In genomic region chr17:79659376-79659775, GRCh38 we compare ENCODE assay signal across 29 cellular contexts. TPM values are rescaled to one million over a fixed set of nuclear protein-coding genes. Genes with fewer than 3 reads are reported as not detected.
DNase-seq lines count a peak whose midpoint lies in the region; ATAC-seq, FAIRE-seq and TF ChIP-seq lines count a peak whose summit lies in the region.
"Had no signal": no experiment of that assay in that cellular context is flagged by ENCODE, and none has a peak within 500 bp of the region (broad histone marks: within the 10 kb centered on the region; RNA-seq: fewer than 3 reads in every experiment).

No MANE protein-coding gene starts in this region.

- H3K4me3 Mint-ChIP-seq in H9 (no peak overlapping the region), progenitor cell of endocrine pancreas (ENCODE audit: low read depth) (no peak overlapping the region)
- no peak overlapping the region for H3K4me3 Mint-ChIP-seq in activated T-helper 2 cell treated with anti-CD3 and anti-CD28 coated beads, Interferon-gamma antibody, Interleukin-2, Interleukin-4, amounts not matched to agents 10 μg/mL and 5 μg/mL and 100 μg/mL, durations not matched to agents 14 hours and 24 hours and 36 hours (ENCODE audit: low read depth)
- H3K4me3 Mint-ChIP-seq: activated CD8-positive, alpha-beta T cell treated with anti-CD3 and anti-CD28 coated beads, Interleukin-2, amount 10 ng/mL, durations not matched to agents 7 days and 5 days; activated naive CD8-positive, alpha-beta T cell treated with anti-CD3 and anti-CD28 coated beads for 36 hours had no signal

- no peaks in the 10 kb centered on the region for H3K79me1 ChIP-seq in H9 (ENCODE audit: insufficient read depth, low read depth, low read length, poor library complexity, severe bottlenecking)

- TF ChIP-seq POLR2A in A549 (IDR thresholded peaks at IDR 0.05; ENCODE audit: low read length): no peak

- H3K27ac Mint-ChIP-seq in H9 (no peak overlapping the region), progenitor cell of endocrine pancreas (no peak overlapping the region)
- no peak overlapping the region for H3K27ac Mint-ChIP-seq in activated T-helper 2 cell treated with anti-CD3 and anti-CD28 coated beads, Interferon-gamma antibody, Interleukin-2, Interleukin-4, amounts not matched to agents 10 μg/mL and 5 μg/mL and 100 μg/mL, durations not matched to agents 14 hours and 24 hours and 36 hours
- H3K27ac Mint-ChIP-seq: activated CD8-positive, alpha-beta T cell treated with anti-CD3 and anti-CD28 coated beads, Interleukin-2, amount 10 ng/mL, durations not matched to agents 7 days and 5 days; activated naive CD8-positive, alpha-beta T cell treated with anti-CD3 and anti-CD28 coated beads for 36 hours had no signal

- no peak overlapping the region for H3T11ph ChIP-seq in H9 (ENCODE audit: low read length)

- no peak overlapping the region for H2AK5ac ChIP-seq in H9 (ENCODE audit: insufficient read length, low read length)

- ATAC-seq in A549 (no peak), GM18870 (IDR thresholded peaks at IDR 0.05; ENCODE audit: unreplicated experiment) (no peak), HG03039 (IDR thresholded peaks at IDR 0.05; ENCODE audit: unreplicated experiment) (no peak)
- ATAC-seq: activated CD8-positive, alpha-beta T cell treated with anti-CD3 and anti-CD28 coated beads, Interleukin-2, amount 10 ng/mL, durations not matched to agents 7 days and 5 days; stimulated activated naive CD8-positive, alpha-beta T cell treated with anti-CD3 and anti-CD28 coated beads, Interleukin-15, Interleukin-2, amounts not matched to agents 100 U/mL and 50 U/mL, for 24 hours had no signal

- H3K27ac ChIP-seq in A549 (no peak overlapping the region), H9 (ENCODE audit: insufficient read length, low read depth, low read length) (no peak overlapping the region)
- H3K27ac ChIP-seq: BLaER1 treated with 17β-estradiol and CSF1 and Interleukin-3, amounts not matched to agents 10 nM and 100 nM; breast epithelium; epithelial cell of prostate; ovary; spleen; testis; vagina had no signal

- no peak overlapping the region for H4K8ac ChIP-seq in H9 (replicated peaks; ENCODE audit: insufficient read length, low read depth, low read length)

- H3K4ac ChIP-seq in H9 (ENCODE audit: low read depth, low read length): no peak overlapping the region

- H3K9me3 ChIP-seq in A549 (peaks cover 13% of the 10 kb centered on the region), H9 (ENCODE audit: control insufficient read depth, low read depth, low read length) (no peaks in the 10 kb centered on the region)
- H3K9me3 ChIP-seq: ovary, testis, vagina had no signal

- H2BK12ac ChIP-seq in H9 (ENCODE audit: insufficient read length, low read depth, low read length): no peak overlapping the region

- H3K4me2 ChIP-seq in A549: peak overlapping the region; percentile 20; the same call in 1 of the 3 replicates
- no peak overlapping the region for H3K4me2 ChIP-seq in H9 (ENCODE audit: insufficient read depth, insufficient read length, low read length)
- H3K4me2 ChIP-seq: BLaER1 treated with 17β-estradiol and CSF1 and Interleukin-3, amounts not matched to agents 10 nM and 100 nM had no signal

- no peak overlapping the region for H3K4me3 ChIP-seq in A549
- H3K4me3 ChIP-seq: BLaER1 treated with 17β-estradiol and CSF1 and Interleukin-3, amounts not matched to agents 10 nM and 100 nM; breast epithelium; ovary; spleen; testis; vagina had no signal

- TF ChIP-seq CTCF in A549 (IDR thresholded peaks at IDR 0.05) (no peak), H9 (conservative IDR thresholded peaks at IDR 0.05) (no peak), progenitor cell of endocrine pancreas (IDR thresholded peaks at IDR 0.05; ENCODE audit: unreplicated experiment) (no peak)

- no peaks in the 10 kb centered on the region for H3K79me2 ChIP-seq in H9 (ENCODE audit: insufficient read depth, low read length)

- POLR2A ChIA-PET in A549 (lab: Yijun Ruan, JAX): no interaction called here

- CTCF ChIA-PET in A549 (lab: Yijun Ruan, JAX): interaction anchor here (0.6 to 3.9 kb wide), 15 partner anchors 8 to 481 kb away, joined by 3 to 21 read pairs (median 4); no protein-coding TSS in a partner anchor

- no peak overlapping the region for H2BK20ac ChIP-seq in H9 (ENCODE audit: low read depth, low read length, poor library complexity, severe bottlenecking)

- 57% methylated on average over 3 of the region's 3 CpGs for WGBS in A549 (ENCODE audit: missing lambda C conversion rate)
- no CpG with 5 or more reads among the region's 3 CpGs for WGBS in H9 (ENCODE audit: extremely low coverage, insufficient read length, low lambda C conversion rate)

- H4K20me1 ChIP-seq in H9 (ENCODE audit: control insufficient read depth, insufficient read depth, insufficient read length): no peaks in the 10 kb centered on the region
- H4K20me1 ChIP-seq: BLaER1 treated with 17β-estradiol and CSF1 and Interleukin-3, amounts not matched to agents 10 nM and 100 nM had no signal

- H3K18ac ChIP-seq in H9 (ENCODE audit: insufficient read length, low read depth, low read length): no peak overlapping the region

- no peak overlapping the region for H4K91ac ChIP-seq in H9 (ENCODE audit: insufficient read length, low read depth, low read length)

- intact Hi-C loops in activated T-helper 2 cell treated with anti-CD3 and anti-CD28 coated beads, Interferon-gamma antibody, Interleukin-2, Interleukin-4, amounts not matched to agents 10 μg/mL and 5 μg/mL and 100 μg/mL, durations not matched to agents 14 hours and 24 hours and 36 hours (cut with micrococcal nuclease): no loop called here

- no peak for TF ChIP-seq RAD21 in A549 (conservative IDR thresholded peaks at IDR 0.05 in 1 of 2, IDR thresholded peaks at IDR 0.05 in 1 of 2)

- no peak for FAIRE-seq in A549 (lab: Jason Lieb, UNC)
- FAIRE-seq: colon, GM12892, RCC 7860 had no signal

- no peak overlapping the region for H3K14ac ChIP-seq in H9 (ENCODE audit: insufficient read depth, low read length)

- no peak overlapping the region for H2AFZ ChIP-seq in H9 (ENCODE audit: low read length)

- no peak overlapping the region for H3K56ac ChIP-seq in H9 (ENCODE audit: insufficient read length, low read depth, low read length)

- H3K23me2 ChIP-seq in H9 (ENCODE audit: insufficient read length, low read depth, low read length, poor library complexity, severe bottlenecking): no peaks in the 10 kb centered on the region

- H3K27me3 Mint-ChIP-seq in H9 (ENCODE audit: low read depth): peaks cover 50% of the 10 kb centered on the region
- H3K27me3 Mint-ChIP-seq in activated T-helper 2 cell treated with anti-CD3 and anti-CD28 coated beads, Interferon-gamma antibody, Interleukin-2, Interleukin-4, amounts not matched to agents 10 μg/mL and 5 μg/mL and 100 μg/mL, durations not matched to agents 14 hours and 24 hours and 36 hours (ENCODE audit: low read depth): peaks cover 21% of the 10 kb centered on the region
- H3K27me3 Mint-ChIP-seq in progenitor cell of endocrine pancreas: peaks cover 18% of the 10 kb centered on the region

- TF ChIP-seq EP300 in A549 (IDR thresholded peaks at IDR 0.05): no peak

- no peaks in the 10 kb centered on the region; the same call in 1 of the 2 replicates for H3K27me3 ChIP-seq in H9 (ENCODE audit: insufficient read depth, low read length)
- H3K27me3 ChIP-seq: BLaER1 treated with 17β-estradiol and CSF1 and Interleukin-3, amounts not matched to agents 10 nM and 100 nM; ovary; testis; vagina had no signal

- H3K23ac ChIP-seq in H9 (ENCODE audit: insufficient read length, low read depth, low read length): no peak overlapping the region

- H3K4me1 ChIP-seq in A549 (0 out of 3 replicates have a peak, but pooled peaks cover 4% of the 10 kb centered on the region), H9 (ENCODE audit: insufficient read depth, low read length) (no peaks in the 10 kb centered on the region; the same call in 1 of the 2 replicates)
- H3K4me1 ChIP-seq: breast epithelium, spleen, vagina had no signal

- no peak overlapping the region for H2BK15ac ChIP-seq in H9 (ENCODE audit: low read depth, low read length)

- no peak overlapping the region for H4K5ac ChIP-seq in H9 (ENCODE audit: insufficient read length, low read depth, low read length)

- H3K36me3 Mint-ChIP-seq in H9 (ENCODE audit: insufficient read depth in 1 of 3, low read depth in 3 of 3): peaks cover 2 to 19% (median 7%) of the 10 kb centered on the region in 3 experiments; a peak in 6 of 7 replicates
- H3K36me3 Mint-ChIP-seq in activated T-helper 2 cell treated with anti-CD3 and anti-CD28 coated beads, Interferon-gamma antibody, Interleukin-2, Interleukin-4, amounts not matched to agents 10 μg/mL and 5 μg/mL and 100 μg/mL, durations not matched to agents 14 hours and 24 hours and 36 hours (ENCODE audit: low read depth): no peaks in the 10 kb centered on the region
- H3K36me3 Mint-ChIP-seq in progenitor cell of endocrine pancreas (ENCODE audit: insufficient read depth): no peaks in the 10 kb centered on the region
- H3K36me3 Mint-ChIP-seq: activated naive CD8-positive, alpha-beta T cell treated with anti-CD3 and anti-CD28 coated beads for 36 hours had no signal

- H3K9me3 Mint-ChIP-seq in H9 (peaks cover 14 to 24% of the 10 kb centered on the region in 2 experiments), progenitor cell of endocrine pancreas (ENCODE audit: low read depth) (peaks cover 3% of the 10 kb centered on the region)
- H3K9me3 Mint-ChIP-seq in activated T-helper 2 cell treated with anti-CD3 and anti-CD28 coated beads, Interferon-gamma antibody, Interleukin-2, Interleukin-4, amounts not matched to agents 10 μg/mL and 5 μg/mL and 100 μg/mL, durations not matched to agents 14 hours and 24 hours and 36 hours: peaks cover 3% of the 10 kb centered on the region

- H2BK120ac ChIP-seq in H9 (ENCODE audit: low read depth, low read length, poor library complexity, severe bottlenecking): no peak overlapping the region

- peaks cover 19 to 26% of the 10 kb centered on the region in 2 experiments for H3K4me1 Mint-ChIP-seq in H9
- no peaks in the 10 kb centered on the region for H3K4me1 Mint-ChIP-seq in activated T-helper 2 cell treated with anti-CD3 and anti-CD28 coated beads, Interferon-gamma antibody, Interleukin-2, Interleukin-4, amounts not matched to agents 10 μg/mL and 5 μg/mL and 100 μg/mL, durations not matched to agents 14 hours and 24 hours and 36 hours (ENCODE audit: low read depth)
- H3K4me1 Mint-ChIP-seq in progenitor cell of endocrine pancreas (ENCODE audit: low read depth): peaks cover 14% of the 10 kb centered on the region

- DNase-seq in A549 (ENCODE audit: low read depth in 1 of 2, low spot score in 1 of 2): no peak
- DNase-seq in H9: peak; percentile 17
- peak; percentile 1 for DNase-seq in activated T-helper 2 cell treated with anti-CD3 and anti-CD28 coated beads, Interferon-gamma antibody, Interleukin-2, Interleukin-4, amounts not matched to agents 10 μg/mL and 5 μg/mL and 100 μg/mL, durations not matched to agents 14 hours and 24 hours and 36 hours (ENCODE audit: low spot score)
- DNase-seq in progenitor cell of endocrine pancreas (ENCODE audit: low spot score, unreplicated experiment): peak; percentile 2
- no peak for DNase-seq in NCI-H2107 treated with DMSO at 0.1 percent for 48 hours (lab: John Stamatoyannopoulos, UW; ENCODE audit: unreplicated experiment)
- DNase-seq in KG1 (lab: John Stamatoyannopoulos, UW): no peak
- DNase-seq: activated CD8-positive, alpha-beta T cell treated with anti-CD3 and anti-CD28 coated beads, Interleukin-2, amount 10 ng/mL, durations not matched to agents 7 days and 5 days; activated gamma-delta T cell; activated naive CD8-positive, alpha-beta T cell treated with anti-CD3 and anti-CD28 coated beads for 36 hours; activated T-cell treated with anti-CD3 and anti-CD28 coated beads, Interleukin-2, amount 50 U/mL, for 1 hour; effector CD8-positive, alpha-beta T cell; NCI-H1105; NCI-H2029; SHP77 treated with DMSO at 0.1 percent for 48 hours; spleen; stimulated activated naive CD8-positive, alpha-beta T cell treated with anti-CD3 and anti-CD28 coated beads, Interleukin-15, Interleukin-2, amounts not matched to agents 100 U/mL and 50 U/mL, for 24 hours had no signal

- H2BK5ac ChIP-seq in H9 (ENCODE audit: insufficient read length, low read length): no peak overlapping the region

- H3K9ac ChIP-seq in H9 (ENCODE audit: extremely low read depth, insufficient read length, low read length): no peak overlapping the region
- H3K9ac ChIP-seq: BLaER1 treated with 17β-estradiol and CSF1 and Interleukin-3, amounts not matched to agents 10 nM and 100 nM had no signal

RNA-seq across cellular contexts. Expression of gene RBFOX3, which starts 48.5 kb away (rescaled TPM):
- polyA plus RNA-seq in A549 (2011; rRNA removed) (3.3 and 6.7 TPM in 2 replicates), A549 (2017; fragmentation: RNase III; extraction: RNeasy Plus Mini Kit Qiagen cat#74134 plus additional on column Dnase treatment) (2.6 to 3.4 TPM (median 3.1 TPM) in 3 replicates)
- polyA plus RNA-seq in A549 (2012; cell fraction: cytosol; rRNA removed): 1.3 and 1.6 TPM in 2 replicates
- 3.6 and 4.5 TPM in 2 replicates for polyA plus RNA-seq in A549 (2012; cell fraction: nucleus; rRNA removed)
- polyA minus RNA-seq in A549 (2011; rRNA and poly(A)+ RNA removed): 6.7 and 9.9 TPM in 2 replicates
- total RNA-seq in H9 (2021) (10.2 and 12.4 TPM in 2 replicates), progenitor cell of endocrine pancreas (0.62 and 1.0 TPM in 2 replicates)
- total RNA-seq in activated T-helper 2 cell treated with anti-CD3 and anti-CD28 coated beads, Interferon-gamma antibody, Interleukin-2, Interleukin-4, amounts not matched to agents 10 μg/mL and 5 μg/mL and 100 μg/mL, durations not matched to agents 14 hours and 24 hours and 36 hours: 0.07 TPM in 1 of 2 replicates, not detected in the other
- total RNA-seq: activated CD8-positive, alpha-beta T cell treated with anti-CD3 and anti-CD28 coated beads, Interleukin-2, amount 10 ng/mL, durations not matched to agents 7 days and 5 days; activated naive CD8-positive, alpha-beta T cell treated with anti-CD3 and anti-CD28 coated beads for 36 hours; breast epithelium; MCF 10A; T-helper 2 cell treated with Interferon-gamma antibody and Interleukin-4, amounts not matched to agents 100 ng/mL and 5 ng/mL, for 36 hours had no signal

Comparison
In these comparisons a context has a peak if more than half of its experiments do, and no peak if none do; other contexts are left out.
1. DNase-seq: peak in H9 (single experiment), activated T-helper 2 cell treated with anti-CD3 and anti-CD28 coated beads, Interferon-gamma antibody, Interleukin-2, Interleukin-4, amounts not matched to agents 10 μg/mL and 5 μg/mL and 100 μg/mL, durations not matched to agents 14 hours and 24 hours and 36 hours (single experiment) and progenitor cell of endocrine pancreas (single experiment); none in A549 (0 of 2), NCI-H2107 treated with DMSO at 0.1 percent for 48 hours (single experiment) and KG1 (single experiment).